In genomic region chr2:38943784-38944183, GRCh38 we compare ENCODE assay signal across 1 cellular context.
TF ChIP-seq lines count a peak whose summit lies in the region.

No MANE protein-coding gene starts in this region.

TF ChIP-seq in GM23338, 12 proteins besides CTCF, POLR2A, EP300 and RAD21 (continued from another document):
- TF ChIP-seq ZNF462 (CRISPR knock-in tag; IDR thresholded peaks at IDR 0.05) (no peak), REST (IDR thresholded peaks at IDR 0.05; ENCODE audit: unreplicated experiment) (no peak), EZH2 (IDR thresholded peaks at IDR 0.05; ENCODE audit: low read depth, unreplicated experiment) (no peak)
